In genomic region chr19:11541238-11541637, GRCh38 we compare ENCODE assay signal across 16 cellular contexts. TPM values are rescaled to one million over a fixed set of nuclear protein-coding genes. Genes with fewer than 3 reads are reported as not detected.
A peak's percentile ranks its signal among the peaks of the same experiment; 100 is the strongest.
DNase-seq lines count a peak whose midpoint lies in the region; ATAC-seq, FAIRE-seq and TF ChIP-seq lines count a peak whose summit lies in the region.
"Had no signal": no experiment of that assay in that cellular context is flagged by ENCODE, and none has a peak within 500 bp of the region (broad histone marks: within the 10 kb centered on the region; RNA-seq: fewer than 3 reads in every experiment).

No MANE protein-coding gene starts in this region.

- ATAC-seq in GM19395 (IDR thresholded peaks at IDR 0.05; ENCODE audit: unreplicated experiment), result no peak
- ATAC-seq: sciatic nerve had no signal

- BruUV-seq in OCI-LY7 (replicated peaks; lab: Mats Ljungman, UMichigan), result no TSS peak

- H3K18ac ChIP-seq in neuronal stem cell (ENCODE audit: low read length), result no peak overlapping the region

- H4K20me1 ChIP-seq in OCI-LY7 (ENCODE audit: insufficient read depth, low read length), result no peaks in the 10 kb centered on the region

- intact Hi-C loops in OCI-LY7 (cut with micrococcal nuclease; ENCODE audit: unreplicated experiment), result no loop called here
- intact Hi-C loops in posterior vena cava (cut with DNase I), result no loop called here

- H2AFZ ChIP-seq in OCI-LY7 (ENCODE audit: low read length) (no peak overlapping the region), neuronal stem cell (ENCODE audit: low read length) (no peak overlapping the region)

- no peak overlapping the region for H3K9ac ChIP-seq in neuronal stem cell (ENCODE audit: low read depth, low read length, poor library complexity)

- DNase-seq in GM12891 (ENCODE audit: insufficient read length, low spot score) (no peak), OCI-LY7 (ENCODE audit: low spot score) (peak; percentile 51), neuronal stem cell (ENCODE audit: low spot score) (no peak), posterior vena cava (ENCODE audit: low spot score) (no peak)
- DNase-seq in activated CD4-positive, CD25-positive, alpha-beta regulatory T cell treated with anti-CD3 and anti-CD28 coated beads, Interleukin-2, amount 50 U/mL, for 72 hours, result no peak
- DNase-seq: activated CD4-positive, alpha-beta T cell treated with anti-CD3 and anti-CD28 coated beads for 1 hour; central memory CD4-positive, alpha-beta T cell; DMS153; glutamatergic neuron; immature natural killer cell; NCI-H146; stimulated activated naive CD4-positive, alpha-beta T cell treated with Interleukin-2 at 50 U/mL for 16 hours had no signal

- no peak overlapping the region for H3K23ac ChIP-seq in neuronal stem cell (ENCODE audit: low read depth, low read length, poor library complexity)

- no peaks in the 10 kb centered on the region for H3K9me3 ChIP-seq in OCI-LY7 (ENCODE audit: low read length)
- H3K9me3 ChIP-seq in neuronal stem cell (replicated peaks in 1 of 2; ENCODE audit: control insufficient read depth in 2 of 2, insufficient read depth in 1 of 2, low read depth in 1 of 2, low read length in 2 of 2), result no peaks in the 10 kb centered on the region

- peak; percentile 69 for FAIRE-seq in GM12891 (lab: Jason Lieb, UNC)
- FAIRE-seq: RCC 7860, urothelium cell line had no signal

- POLR2A ChIA-PET in OCI-LY7 (lab: Charles Lee), result interaction anchor here (0.7 kb wide), 1 partner anchor 8 kb away, joined by 4 read pairs; no protein-coding TSS in a partner anchor

- TF ChIP-seq POLR2A in GM12891 (IDR thresholded peaks at IDR 0.05; ENCODE audit: low read depth, low read length), result no peak

- H2BK120ac ChIP-seq in neuronal stem cell (ENCODE audit: low read depth, low read length), result no peak overlapping the region

- no peak overlapping the region for H2BK12ac ChIP-seq in neuronal stem cell (ENCODE audit: low read length)

- no peaks in the 10 kb centered on the region for H3K9me2 ChIP-seq in OCI-LY7 (ENCODE audit: insufficient read depth, low read length)

- H3K4me1 ChIP-seq in OCI-LY7 (ENCODE audit: insufficient read depth, low read length, poor library complexity, severe bottlenecking) (peaks cover 11% of the 10 kb centered on the region), neuronal stem cell (ENCODE audit: control insufficient read depth in 2 of 2, insufficient read depth in 1 of 2, low read depth in 1 of 2, low read length in 2 of 2) (peaks cover 12% of the 10 kb centered on the region in 2 donors)

- H3K4me2 ChIP-seq in OCI-LY7 (ENCODE audit: low read length) (no peak overlapping the region), neuronal stem cell (ENCODE audit: insufficient read depth, low read length, poor library complexity, severe bottlenecking) (no peak overlapping the region)

- no peaks in the 10 kb centered on the region for H3K36me3 ChIP-seq in OCI-LY7 (ENCODE audit: insufficient read depth, low read length)
- H3K36me3 ChIP-seq in neuronal stem cell (replicated peaks in 1 of 2; ENCODE audit: control insufficient read depth in 2 of 2, insufficient read depth in 2 of 2, low read length in 2 of 2), result no peaks in the 10 kb centered on the region

- H2BK5ac ChIP-seq in neuronal stem cell (ENCODE audit: low read length), result no peak overlapping the region

- H4K8ac ChIP-seq in neuronal stem cell (ENCODE audit: low read depth, low read length), result no peak overlapping the region

- no peaks in the 10 kb centered on the region for H3K27me3 ChIP-seq in neuronal stem cell (ENCODE audit: control insufficient read depth in 3 of 3, insufficient read depth in 3 of 3, low read depth in 1 of 3, low read length in 3 of 3)

- H3K79me2 ChIP-seq in OCI-LY7 (ENCODE audit: insufficient read depth, low read depth, low read length), result no peaks in the 10 kb centered on the region

- H3K14ac ChIP-seq in neuronal stem cell (ENCODE audit: low read length), result no peak overlapping the region

- H3K79me1 ChIP-seq in neuronal stem cell (ENCODE audit: low read depth, low read length), result peaks cover 1% of the 10 kb centered on the region

- CTCF ChIA-PET in OCI-LY7 (lab: Charles Lee; ENCODE audit: unreplicated experiment), result no interaction called here

- H3K27ac ChIP-seq in OCI-LY7 (ENCODE audit: low read depth, low read length, poor library complexity, severe bottlenecking), result no peak overlapping the region
- no peak overlapping the region for H3K27ac ChIP-seq in neuronal stem cell (replicated peaks; ENCODE audit: low read length)

- no peak overlapping the region for H3K4ac ChIP-seq in neuronal stem cell (ENCODE audit: low read length)

- H3K4me3 ChIP-seq in OCI-LY7 (ENCODE audit: low read depth, low read length, poor library complexity, severe bottlenecking), result no peak overlapping the region
- no peak overlapping the region for H3K4me3 ChIP-seq in neuronal stem cell (ENCODE audit: low read length in 2 of 2)

- no peak overlapping the region for H2BK15ac ChIP-seq in neuronal stem cell (ENCODE audit: low read length)

- TF ChIP-seq CTCF in OCI-LY7 (conservative IDR thresholded peaks at IDR 0.05; ENCODE audit: low read length), result no peak

- no CpG with 5 or more reads among the region's 3 CpGs for WGBS in neuronal stem cell (ENCODE audit: extremely low coverage in 2 of 2, insufficient read length in 2 of 2, insufficient replicate concordance in 1 of 2), 2 donors

- peak overlapping the region; percentile 23 for H2AK5ac ChIP-seq in neuronal stem cell (ENCODE audit: low read depth, low read length)

- H4K91ac ChIP-seq in neuronal stem cell (ENCODE audit: low read depth, low read length, poor library complexity), result no peak overlapping the region

TF ChIP-seq in GM12891, 5 proteins besides CTCF, POLR2A, EP300 and RAD21:
- TF ChIP-seq TAF1 (IDR thresholded peaks at IDR 0.05; ENCODE audit: low read depth, low read length) (no peak), PAX5 (IDR thresholded peaks at IDR 0.05; ENCODE audit: insufficient read depth, low read length, severe bottlenecking) (no peak), SPI1 (IDR thresholded peaks at IDR 0.05; ENCODE audit: low read depth, low read length) (no peak), POLR2AphosphoS5 (IDR thresholded peaks at IDR 0.05; ENCODE audit: low read depth, low read length) (no peak), POU2F2 (IDR thresholded peaks at IDR 0.05; ENCODE audit: low read depth, low read length) (no peak)

RNA-seq across cellular contexts. Expression of gene CNN1, which starts 2.6 kb away (rescaled TPM):
- 0.17 TPM for polyA plus RNA-seq in GM12891 (2012; ENCODE audit: low read depth, missing spikeins)
- total RNA-seq in OCI-LY7 (2014; rRNA removed; shearing (Covaris generic)), result not detected in 2 replicates
- total RNA-seq in OCI-LY7 (2022) (not detected in 2 replicates), posterior vena cava (1,000 to 10,000 TPM; 1,163 to 1,588 TPM)
- polyA plus RNA-seq in neuronal stem cell (2013, experiment 1 of 2), result 24.1 TPM
- polyA plus RNA-seq in neuronal stem cell (2013, experiment 2 of 2), result 22.1 TPM
- polyA plus RNA-seq: immature natural killer cell had no signal

RNA-seq across cellular contexts. Expression of gene ECSIT, which starts 12.3 kb away (rescaled TPM):
- 27.1 TPM for polyA plus RNA-seq in GM12891 (2012; ENCODE audit: low read depth, missing spikeins)
- total RNA-seq in OCI-LY7 (2014; rRNA removed; shearing (Covaris generic)), result 40.6 and 52.4 TPM in 2 replicates
- total RNA-seq in OCI-LY7 (2022) (59.3 and 59.5 TPM in 2 replicates), posterior vena cava (10 to 100 TPM; 27.9 TPM)
- polyA plus RNA-seq in neuronal stem cell (2013, experiment 1 of 2), result 30.6 TPM
- 28.7 TPM for polyA plus RNA-seq in neuronal stem cell (2013, experiment 2 of 2)

RNA-seq across cellular contexts. Expression of gene ELOF1, which starts 17.8 kb away (rescaled TPM):
- 63.9 TPM for polyA plus RNA-seq in GM12891 (2012; ENCODE audit: low read depth, missing spikeins)
- total RNA-seq in OCI-LY7 (2014; rRNA removed; shearing (Covaris generic)), result 48.9 and 60.5 TPM in 2 replicates
- 69.0 and 73.2 TPM in 2 replicates for total RNA-seq in OCI-LY7 (2022)
- 58.7 TPM for polyA plus RNA-seq in neuronal stem cell (2013, experiment 1 of 2)
- polyA plus RNA-seq in neuronal stem cell (2013, experiment 2 of 2), result 59.3 TPM
- 10 to 100 TPM; 23.2 to 36.9 TPM for total RNA-seq in posterior vena cava

RNA-seq across cellular contexts. Expression of gene ZNF653, which starts 35.6 kb away (rescaled TPM):
- polyA plus RNA-seq in GM12891 (2012; ENCODE audit: low read depth, missing spikeins), result 6.6 TPM
- 12.3 and 14.1 TPM in 2 replicates for total RNA-seq in OCI-LY7 (2014; rRNA removed; shearing (Covaris generic))
- total RNA-seq in OCI-LY7 (2022) (17.9 and 21.5 TPM in 2 replicates), posterior vena cava (1 to 10 TPM; 6.1 to 9.4 TPM)
- 8.3 TPM for polyA plus RNA-seq in neuronal stem cell (2013, experiment 1 of 2)
- polyA plus RNA-seq in neuronal stem cell (2013, experiment 2 of 2), result 7.7 TPM

RNA-seq across cellular contexts. Expression of gene ACP5, which starts 36.2 kb away (rescaled TPM):
- polyA plus RNA-seq in GM12891 (2012; ENCODE audit: low read depth, missing spikeins), result 26.1 TPM
- 13.3 and 21.6 TPM in 2 replicates for total RNA-seq in OCI-LY7 (2014; rRNA removed; shearing (Covaris generic))
- total RNA-seq in OCI-LY7 (2022) (16.3 and 17.4 TPM in 2 replicates), posterior vena cava (1 to 10 TPM; 5.5 to 8.4 TPM)
- polyA plus RNA-seq in neuronal stem cell (2013, experiment 1 of 2), result 1.1 TPM
- 0.91 TPM for polyA plus RNA-seq in neuronal stem cell (2013, experiment 2 of 2)

Comparison
In these comparisons a context has a peak if more than half of its experiments do, and no peak if none do; other contexts are left out.
1. RNA of gene CNN1, which starts 2.6 kb away (total RNA-seq): 1,163 to 1,588 TPM in posterior vena cava; not detected in OCI-LY7; every median in the first group is over 100 times any median in the second.